8 cellular contexts compared by ENCODE assay signal in genomic region chr17:81514735-81515529, GRCh38. TPM values are rescaled to one million over a fixed set of nuclear protein-coding genes. Genes with fewer than 3 reads are reported as not detected.
DNase-seq lines count a peak whose midpoint lies in the region; ATAC-seq and TF ChIP-seq lines count a peak whose summit lies in the region.

No MANE protein-coding gene starts in this region.

- in situ Hi-C loops in G401 (cut with HindIII; ENCODE audit: low sequenced_read_pairs) = loop anchor here (10.0 kb wide), 1 partner anchor 110 kb away; no protein-coding TSS in a partner anchor

- peak overlapping the region; percentile 83 for H3K4me3 Mint-ChIP-seq in mesothelial cell of epicardium
- peak overlapping the region; percentile 93 for H3K4me3 Mint-ChIP-seq in stimulated activated memory B cell treated with anti-CD40 and anti-IgM and Interleukin-4, amounts not matched to agents 10 μg/mL and 1 μg/mL and 100 μg/mL, for 72 hours

- ATAC-seq in HG02759 (IDR thresholded peaks at IDR 0.05; ENCODE audit: unreplicated experiment) = peak; percentile 26
- peak; percentile 56 for ATAC-seq in stimulated activated memory B cell treated with anti-CD40 and anti-IgM and Interleukin-4, amounts not matched to agents 10 μg/mL and 1 μg/mL and 100 μg/mL, for 72 hours

- peaks cover 23% of the 10 kb centered on the region for H3K36me3 Mint-ChIP-seq in mesothelial cell of epicardium
- H3K36me3 Mint-ChIP-seq in stimulated activated memory B cell treated with anti-CD40 and anti-IgM and Interleukin-4, amounts not matched to agents 10 μg/mL and 1 μg/mL and 100 μg/mL, for 72 hours = peaks cover 38% of the 10 kb centered on the region

- H3K27me3 Mint-ChIP-seq in mesothelial cell of epicardium (ENCODE audit: low read depth) = peaks cover 4% of the 10 kb centered on the region
- no peaks in the 10 kb centered on the region for H3K27me3 Mint-ChIP-seq in stimulated activated memory B cell treated with anti-CD40 and anti-IgM and Interleukin-4, amounts not matched to agents 10 μg/mL and 1 μg/mL and 100 μg/mL, for 72 hours

- peaks cover 32% of the 10 kb centered on the region for H3K4me1 Mint-ChIP-seq in mesothelial cell of epicardium
- H3K4me1 Mint-ChIP-seq in stimulated activated memory B cell treated with anti-CD40 and anti-IgM and Interleukin-4, amounts not matched to agents 10 μg/mL and 1 μg/mL and 100 μg/mL, for 72 hours = peaks cover 58% of the 10 kb centered on the region

- no peaks in the 10 kb centered on the region for H3K9me3 Mint-ChIP-seq in mesothelial cell of epicardium
- H3K9me3 Mint-ChIP-seq in stimulated activated memory B cell treated with anti-CD40 and anti-IgM and Interleukin-4, amounts not matched to agents 10 μg/mL and 1 μg/mL and 100 μg/mL, for 72 hours = no peaks in the 10 kb centered on the region

- DNase-seq in G401 (ENCODE audit: low spot score) (peak; percentile 50), NOMO-1 (lab: John Stamatoyannopoulos, UW; ENCODE audit: unreplicated experiment in 2 of 2) (peak; percentile 70 to 80), activated T-cell treated with anti-CD3 and anti-CD28 coated beads for 1 hour (ENCODE audit: low read depth) (peak; percentile 63), epidermal melanocyte (ENCODE audit: insufficient read length, low spot score) (peak; percentile 58), mesothelial cell of epicardium (ENCODE audit: low spot score in 2 of 2, unreplicated experiment in 2 of 2) (peak; percentile 66 to 78), T1000 (lab: John Stamatoyannopoulos, UW) (no peak)

- peak overlapping the region; percentile 96 for H3K27ac Mint-ChIP-seq in mesothelial cell of epicardium
- peak overlapping the region; percentile 92 for H3K27ac Mint-ChIP-seq in stimulated activated memory B cell treated with anti-CD40 and anti-IgM and Interleukin-4, amounts not matched to agents 10 μg/mL and 1 μg/mL and 100 μg/mL, for 72 hours

- no peak for TF ChIP-seq CTCF in mesothelial cell of epicardium (IDR thresholded peaks at IDR 0.05; ENCODE audit: unreplicated experiment)

RNA-seq across cellular contexts. Expression of gene ACTG1, which starts 2.3 kb away (rescaled TPM):
- total RNA-seq in G401 (2014; rRNA removed; shearing (Covaris generic)) = 5,595 and 6,819 TPM in 2 replicates
- 4,391 to 4,678 TPM (median 4,589 TPM) in 3 replicates for total RNA-seq in mesothelial cell of epicardium

RNA-seq across cellular contexts. Expression of gene FSCN2, which starts 13.2 kb away (rescaled TPM):
- total RNA-seq in G401 (2014; rRNA removed; shearing (Covaris generic)) = 0.80 and 1.4 TPM in 2 replicates
- 13.0 to 17.3 TPM (median 13.3 TPM) in 3 replicates for total RNA-seq in mesothelial cell of epicardium

RNA-seq across cellular contexts. Expression of gene FAAP100, which starts 37.2 kb away (rescaled TPM):
- 37.1 and 44.6 TPM in 2 replicates for total RNA-seq in G401 (2014; rRNA removed; shearing (Covaris generic))
- 35.4 to 37.2 TPM (median 36.0 TPM) in 3 replicates for total RNA-seq in mesothelial cell of epicardium
